ENCODE assay signal across 14 cellular contexts in the genomic region with DNA sequence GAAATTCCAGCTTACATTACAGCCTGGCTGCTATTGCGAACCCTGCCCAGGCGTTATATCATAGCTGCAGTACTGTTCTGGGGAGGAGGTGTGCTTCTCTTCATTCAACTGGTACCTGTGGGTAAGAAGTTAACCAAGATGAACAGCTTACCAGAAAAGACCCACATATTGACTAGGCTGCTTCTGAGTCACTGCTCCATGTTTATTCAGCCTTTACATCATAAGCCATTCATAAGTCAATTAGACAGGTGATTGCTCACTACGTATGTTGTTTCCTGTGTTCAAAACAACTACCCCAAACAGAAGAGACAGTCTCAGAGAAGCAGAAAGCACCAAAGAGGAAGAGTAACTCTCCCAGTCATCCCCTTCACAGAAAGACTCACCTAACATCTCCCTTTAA. TPM values are rescaled to one million over a fixed set of nuclear protein-coding genes. Genes with fewer than 3 reads are reported as not detected.
DNase-seq lines count a peak whose midpoint lies in the region; ATAC-seq and TF ChIP-seq lines count a peak whose summit lies in the region.
"Had no signal": no experiment of that assay in that cellular context is flagged by ENCODE, and none has a peak within 500 bp of the region (broad histone marks: within the 10 kb centered on the region; RNA-seq: fewer than 3 reads in every experiment).

No MANE protein-coding gene starts in this region.

- no peaks in the 10 kb centered on the region for H3K27me3 ChIP-seq in breast epithelium
- H3K27me3 ChIP-seq: BLaER1 treated with 17β-estradiol and CSF1 and Interleukin-3, amounts not matched to agents 10 nM and 100 nM; pancreas had no signal

- no peak overlapping the region for H3K27ac ChIP-seq in breast epithelium
- H3K27ac ChIP-seq: BLaER1 treated with 17β-estradiol and CSF1 and Interleukin-3, amounts not matched to agents 10 nM and 100 nM; HL-60; pancreas had no signal

- no TSS peak for BruUV-seq in MCF 10A (replicated peaks; lab: Mats Ljungman, UMichigan)

- H3K9me3 Mint-ChIP-seq in MCF 10A (ENCODE audit: unreplicated experiment) = no peaks in the 10 kb centered on the region

- H3K4me1 ChIP-seq in breast epithelium = no peaks in the 10 kb centered on the region
- H3K4me1 ChIP-seq: pancreas had no signal

- no peak for ATAC-seq in HG02678 (IDR thresholded peaks at IDR 0.05; ENCODE audit: unreplicated experiment)
- ATAC-seq in GM19452 (IDR thresholded peaks at IDR 0.05; ENCODE audit: unreplicated experiment) = no peak
- no peak for ATAC-seq in HG03135 (IDR thresholded peaks at IDR 0.05; ENCODE audit: unreplicated experiment)
- ATAC-seq in GM21515 (IDR thresholded peaks at IDR 0.05; ENCODE audit: unreplicated experiment) = no peak

- H3K4me3 Mint-ChIP-seq in MCF 10A (ENCODE audit: unreplicated experiment) = no peak overlapping the region

- POLR2A ChIA-PET in MCF 10A (lab: Yijun Ruan, JAX) = interaction anchor here (0.7 to 3.1 kb wide), 9 partner anchors 10 to 41 kb away, joined by 3 to 16 read pairs (median 4); partner anchors contain the start of genes SLC22A4 and SLC22A5

- H3K4me3 ChIP-seq in breast epithelium = no peak overlapping the region
- H3K4me3 ChIP-seq: BLaER1 treated with 17β-estradiol and CSF1 and Interleukin-3, amounts not matched to agents 10 nM and 100 nM; lung; pancreas had no signal

- intact Hi-C loops in MCF 10A (cut with micrococcal nuclease) (no loop called here), breast epithelium (cut with DNase I; ENCODE audit: low total_unique reads) (no loop called here)

- no peak for TF ChIP-seq CTCF in MCF 10A (IDR thresholded peaks at IDR 0.05; ENCODE audit: unreplicated experiment)
- TF ChIP-seq CTCF in breast epithelium (IDR thresholded peaks at IDR 0.05) = no peak

- H3K27me3 Mint-ChIP-seq in MCF 10A (ENCODE audit: insufficient read depth, unreplicated experiment) = no peaks in the 10 kb centered on the region

- peak; percentile 45 for DNase-seq in MCF 10A (ENCODE audit: unreplicated experiment)
- DNase-seq in breast epithelium (ENCODE audit: low spot score in 2 of 2) = no peak
- DNase-seq in RKO (ENCODE audit: low spot score) = peak; percentile 53
- peak; percentile 10 for DNase-seq in germinal center (ENCODE audit: low spot score)
- DNase-seq: activated naive CD4-positive, alpha-beta T cell; MV-4-11; pancreas had no signal

- H3K36me3 ChIP-seq in breast epithelium = no peaks in the 10 kb centered on the region

- CTCF ChIA-PET in MCF 10A (lab: Yijun Ruan, JAX) = interaction anchor here (0.5 to 3.7 kb wide), 6 partner anchors 10 to 746 kb away, joined by 3 to 15 read pairs (median 4); no protein-coding TSS in a partner anchor

- no peaks in the 10 kb centered on the region for H3K9me3 ChIP-seq in breast epithelium
- H3K9me3 ChIP-seq: pancreas had no signal

- no peak for TF ChIP-seq POLR2A in breast epithelium (IDR thresholded peaks at IDR 0.05)

- peak overlapping the region; percentile 52 for H3K27ac Mint-ChIP-seq in MCF 10A (ENCODE audit: low read depth, unreplicated experiment)

- H3K36me3 Mint-ChIP-seq in MCF 10A (ENCODE audit: insufficient read depth, unreplicated experiment) = peaks cover 84% of the 10 kb centered on the region

- H3K4me1 Mint-ChIP-seq in MCF 10A (ENCODE audit: insufficient read depth, unreplicated experiment) = peaks cover 8% of the 10 kb centered on the region

RNA-seq across cellular contexts. Expression of gene SLC22A5, which starts 34.7 kb away (rescaled TPM):
- total RNA-seq in MCF 10A (2022) = 122 and 167 TPM in 2 replicates
- total RNA-seq in breast epithelium = 10 to 100 TPM in 2 of 3 donors, 1 to 10 TPM in 1; 6.6 to 31.5 (median 23.3) TPM

RNA-seq across cellular contexts. Expression of gene SLC22A4, which starts 40.6 kb away (rescaled TPM):
- total RNA-seq in MCF 10A (2022) = 13.5 and 17.5 TPM in 2 replicates
- total RNA-seq in breast epithelium = 1 to 10 TPM; 1.3 to 4.5 (median 2.3) TPM

Comparison
In these comparisons a context has a peak if more than half of its experiments do, and no peak if none do; other contexts are left out.
1. DNase-seq: peak in MCF 10A (single experiment), RKO (single experiment) and germinal center (single experiment); none in breast epithelium (0 of 2).